In genomic region chr12:62331306-62331705, GRCh38 we compare ENCODE assay signal across 14 cellular contexts.
DNase-seq lines count a peak whose midpoint lies in the region; ATAC-seq and TF ChIP-seq lines count a peak whose summit lies in the region.
"Had no signal": no experiment of that assay in that cellular context is flagged by ENCODE, and none has a peak within 500 bp of the region (broad histone marks: within the 10 kb centered on the region; RNA-seq: fewer than 3 reads in every experiment).

No MANE protein-coding gene starts in this region.

- DNase-seq in GM06990 (ENCODE audit: extremely low read depth, insufficient read length) (peak; percentile 32), esophagus squamous epithelium (lab: John Stamatoyannopoulos, UW) (no peak), Right ventricle myocardium superior (no peak), tibial artery (no peak), mesothelial cell of epicardium (ENCODE audit: low spot score in 2 of 2, unreplicated experiment in 2 of 2) (no peak)
- DNase-seq: activated CD4-positive, alpha-beta T cell treated with anti-CD3 and anti-CD28 coated beads, Interleukin-2, amount 50 U/mL, for 1 hour; H7; left colon; SHP77 treated with DMSO at 0.1 percent for 48 hours; T1000 had no signal

- no peaks in the 10 kb centered on the region for H3K27me3 ChIP-seq in GM06990 (replicated peaks; ENCODE audit: control insufficient read depth, insufficient read depth, low read length)
- H3K27me3 ChIP-seq in esophagus squamous epithelium = no peaks in the 10 kb centered on the region
- H3K27me3 ChIP-seq in tibial artery = no peaks in the 10 kb centered on the region
- H3K27me3 ChIP-seq: esophagus muscularis mucosa had no signal

- H3K27ac Mint-ChIP-seq in mesothelial cell of epicardium = no peak overlapping the region

- H3K4me1 Mint-ChIP-seq in mesothelial cell of epicardium = no peaks in the 10 kb centered on the region

- H3K27ac ChIP-seq in esophagus squamous epithelium = no peak overlapping the region
- no peak overlapping the region for H3K27ac ChIP-seq in tibial artery
- H3K27ac ChIP-seq: esophagus muscularis mucosa had no signal

- TF ChIP-seq CTCF in GM06990 (IDR thresholded peaks at IDR 0.05; ENCODE audit: insufficient read depth, low read length, poor library complexity, severe bottlenecking) (no peak), esophagus squamous epithelium (IDR thresholded peaks at IDR 0.05) (no peak), tibial artery (IDR thresholded peaks at IDR 0.05) (no peak), mesothelial cell of epicardium (IDR thresholded peaks at IDR 0.05; ENCODE audit: unreplicated experiment) (no peak)

- ATAC-seq in GM19351 (IDR thresholded peaks at IDR 0.05; ENCODE audit: unreplicated experiment) (peak; percentile 90), HG02763 (IDR thresholded peaks at IDR 0.05; ENCODE audit: unreplicated experiment) (peak; percentile 57), HG03520 (IDR thresholded peaks at IDR 0.05; ENCODE audit: unreplicated experiment) (peak; percentile 65), Right ventricle myocardium superior (ENCODE audit: poor library complexity) (no peak)
- ATAC-seq: left colon had no signal

- H3K4me3 Mint-ChIP-seq in mesothelial cell of epicardium = no peak overlapping the region

- H3K4me3 ChIP-seq in GM06990 (replicated peaks; ENCODE audit: low read depth, low read length) (no peak overlapping the region), esophagus squamous epithelium (no peak overlapping the region), tibial artery (no peak overlapping the region)
- H3K4me3 ChIP-seq: esophagus muscularis mucosa had no signal

- 61 to 74% methylated on average over 1 of the region's 1 CpG for WGBS in esophagus squamous epithelium, 2 donors

- no peaks in the 10 kb centered on the region for H3K9me3 Mint-ChIP-seq in mesothelial cell of epicardium

- H3K9me3 ChIP-seq in esophagus squamous epithelium (no peaks in the 10 kb centered on the region), tibial artery (no peaks in the 10 kb centered on the region)
- H3K9me3 ChIP-seq: esophagus muscularis mucosa had no signal

- H3K27me3 Mint-ChIP-seq in mesothelial cell of epicardium (ENCODE audit: low read depth) = no peaks in the 10 kb centered on the region

- H3K4me1 ChIP-seq in esophagus squamous epithelium = no peaks in the 10 kb centered on the region
- H3K4me1 ChIP-seq in tibial artery = peaks cover 0 to 18% (median 1%) of the 10 kb centered on the region in 4 donors
- H3K4me1 ChIP-seq: esophagus muscularis mucosa had no signal

- H3K36me3 ChIP-seq in GM06990 (ENCODE audit: control insufficient read depth, insufficient read depth, low read length) = no peaks in the 10 kb centered on the region; the same call in 1 of the 2 replicates
- peaks cover 0 to 69% (median 3%) of the 10 kb centered on the region in 3 donors for H3K36me3 ChIP-seq in esophagus squamous epithelium
- no peaks in the 10 kb centered on the region for H3K36me3 ChIP-seq in tibial artery
- H3K36me3 ChIP-seq: esophagus muscularis mucosa had no signal

- no peak for TF ChIP-seq POLR2A in esophagus squamous epithelium (IDR thresholded peaks at IDR 0.05)

- H3K36me3 Mint-ChIP-seq in mesothelial cell of epicardium = peaks cover 7% of the 10 kb centered on the region

- intact Hi-C loops in esophagus squamous epithelium (cut with DNase I) (no loop called here), Right ventricle myocardium superior (cut with DNase I) (no loop called here), tibial artery (cut with DNase I; ENCODE audit: low total_unique reads) (no loop called here)
